ENCODE assay signal across 11 cellular contexts in the genomic region with DNA sequence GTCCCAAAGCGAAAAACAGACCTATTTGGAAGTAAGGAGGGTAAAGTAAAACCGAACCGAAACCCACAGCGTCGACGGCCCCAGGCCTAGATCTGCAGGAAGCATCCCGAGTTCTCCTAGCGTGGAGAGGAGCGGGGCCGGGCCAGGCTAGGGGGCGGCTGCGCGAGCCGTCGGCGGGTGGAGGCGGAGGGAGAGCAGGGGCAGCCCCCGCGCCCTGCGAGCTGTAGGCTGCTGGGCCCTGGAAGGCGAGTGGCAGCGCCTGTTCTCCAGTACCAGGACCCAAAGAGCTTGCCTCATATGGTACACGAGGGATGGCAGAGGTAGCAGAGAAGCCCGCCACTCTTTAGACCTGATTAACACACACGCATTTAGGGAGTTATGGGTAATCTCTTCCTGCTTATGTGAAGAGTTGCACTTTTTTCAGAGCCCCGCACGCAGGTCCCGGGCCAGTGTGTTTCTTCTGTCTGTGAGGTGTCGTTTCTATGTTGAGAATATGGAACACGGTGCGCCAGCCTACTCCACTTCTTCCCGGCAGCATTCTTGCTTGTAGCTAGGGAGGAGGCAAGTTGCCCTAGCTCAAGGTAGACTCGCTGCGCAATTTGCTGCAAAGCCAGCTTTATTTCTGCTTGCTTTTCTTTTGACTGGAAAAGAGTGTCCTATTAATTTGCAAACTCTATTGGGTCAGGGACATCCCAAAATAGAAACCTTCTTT.
A peak's percentile ranks its signal among the peaks of the same experiment; 100 is the strongest.
DNase-seq lines count a peak whose midpoint lies in the region; ATAC-seq and TF ChIP-seq lines count a peak whose summit lies in the region.
"Had no signal": no experiment of that assay in that cellular context is flagged by ENCODE, and none has a peak within 500 bp of the region (broad histone marks: within the 10 kb centered on the region; RNA-seq: fewer than 3 reads in every experiment).

No MANE protein-coding gene starts in this region.

- no peaks in the 10 kb centered on the region for H3K36me3 ChIP-seq in breast epithelium
- H3K36me3 ChIP-seq in lower lobe of right lung: no peaks in the 10 kb centered on the region
- peaks cover 0 to 10% (median 0%) of the 10 kb centered on the region in 3 donors for H3K36me3 ChIP-seq in tibial nerve
- H3K36me3 ChIP-seq: gastrocnemius medialis had no signal

- no peaks in the 10 kb centered on the region for H3K27me3 Mint-ChIP-seq in MCF 10A (ENCODE audit: insufficient read depth, unreplicated experiment)

- H3K27me3 ChIP-seq in breast epithelium: no peaks in the 10 kb centered on the region
- peaks cover 9% of the 10 kb centered on the region for H3K27me3 ChIP-seq in lower lobe of right lung (ENCODE audit: low read depth)
- no peaks in the 10 kb centered on the region for H3K27me3 ChIP-seq in tibial nerve
- H3K27me3 ChIP-seq: gastrocnemius medialis had no signal

- no peak for TF ChIP-seq EP300 in tibial nerve (IDR thresholded peaks at IDR 0.05)

- no peaks in the 10 kb centered on the region for H3K9me3 ChIP-seq in breast epithelium
- no peaks in the 10 kb centered on the region for H3K9me3 ChIP-seq in lower lobe of right lung
- H3K9me3 ChIP-seq in tibial nerve: no peaks in the 10 kb centered on the region
- H3K9me3 ChIP-seq: gastrocnemius medialis had no signal

- intact Hi-C loops in breast epithelium (cut with DNase I; ENCODE audit: low total_unique reads): no loop called here
- intact Hi-C loops in MCF 10A (cut with micrococcal nuclease): no loop called here
- intact Hi-C loops in lower lobe of right lung (cut with DNase I): no loop called here

- 58 to 69% methylated on average over 20 to 34 of the region's 34 CpGs for WGBS in tibial nerve, 2 donors

- in situ Hi-C loops in astrocyte of the spinal cord (cut with HindIII; ENCODE audit: low sequenced_read_pairs): no loop called here

- peak in 1 of 2 donors; percentile 13 for ATAC-seq in lower lobe of right lung

- CTCF ChIA-PET in MCF 10A (lab: Yijun Ruan, JAX): interaction anchor here (1.8 kb wide), 1 partner anchor 13 kb away, joined by 5 read pairs; no protein-coding TSS in a partner anchor

- no peak overlapping the region for H3K4me3 Mint-ChIP-seq in MCF 10A (ENCODE audit: unreplicated experiment)

- peak overlapping the region; percentile 35 to 74 (median 53) for H3K4me3 ChIP-seq in breast epithelium
- H3K4me3 ChIP-seq in astrocyte of the spinal cord (ENCODE audit: low read depth, low read length): peak overlapping the region; percentile 35
- peak overlapping the region; percentile 54 for H3K4me3 ChIP-seq in lower lobe of right lung
- H3K4me3 ChIP-seq in tibial nerve: peak overlapping the region in 3 of 4 donors; percentile 22 to 59 (median 50)

- no peaks in the 10 kb centered on the region for H3K36me3 Mint-ChIP-seq in MCF 10A (ENCODE audit: insufficient read depth, unreplicated experiment)

- no peak for TF ChIP-seq POLR2A in breast epithelium (IDR thresholded peaks at IDR 0.05)
- TF ChIP-seq POLR2A in tibial nerve (IDR thresholded peaks at IDR 0.05): no peak

- H3K27ac ChIP-seq in breast epithelium (no peak overlapping the region), lower lobe of right lung (no peak overlapping the region), tibial nerve (peak overlapping the region in 1 of 4 donors; percentile 54)
- H3K27ac ChIP-seq: C4-2B, gastrocnemius medialis had no signal

- no peaks in the 10 kb centered on the region for H3K4me1 Mint-ChIP-seq in MCF 10A (ENCODE audit: insufficient read depth, unreplicated experiment)

- H3K27ac Mint-ChIP-seq in MCF 10A (ENCODE audit: low read depth, unreplicated experiment): no peak overlapping the region

- POLR2A ChIA-PET in MCF 10A (lab: Yijun Ruan, JAX): no interaction called here

- DNase-seq in breast epithelium (ENCODE audit: low spot score in 2 of 2): no peak
- no peak for DNase-seq in MCF 10A (ENCODE audit: unreplicated experiment)
- no peak for DNase-seq in astrocyte of the spinal cord (ENCODE audit: low read depth, low spot score)
- DNase-seq in lower lobe of right lung: no peak
- DNase-seq in tibial nerve (ENCODE audit: low spot score in 2 of 2): no peak
- no peak for DNase-seq in epidermal melanocyte (ENCODE audit: insufficient read length, low spot score)
- DNase-seq in NCI-H128 (lab: John Stamatoyannopoulos, UW; ENCODE audit: unreplicated experiment): no peak
- DNase-seq in activated CD4-positive, alpha-beta T cell treated with anti-CD3 and anti-CD28 coated beads for 4 hours: no peak
- DNase-seq: NCI-H1694 had no signal

- no peaks in the 10 kb centered on the region for H3K4me1 ChIP-seq in breast epithelium
- H3K4me1 ChIP-seq in lower lobe of right lung: peaks cover 7% of the 10 kb centered on the region
- H3K4me1 ChIP-seq in tibial nerve: peaks cover 0 to 13% (median 6%) of the 10 kb centered on the region in 4 donors

- no peaks in the 10 kb centered on the region for H3K9me3 Mint-ChIP-seq in MCF 10A (ENCODE audit: unreplicated experiment)

- TF ChIP-seq CTCF in breast epithelium (IDR thresholded peaks at IDR 0.05): no peak
- no peak for TF ChIP-seq CTCF in MCF 10A (IDR thresholded peaks at IDR 0.05; ENCODE audit: unreplicated experiment)
- no peak for TF ChIP-seq CTCF in astrocyte of the spinal cord (IDR thresholded peaks at IDR 0.05; ENCODE audit: low read depth, low read length)
- TF ChIP-seq CTCF in lower lobe of right lung (IDR thresholded peaks at IDR 0.05): no peak
- TF ChIP-seq CTCF in tibial nerve (IDR thresholded peaks at IDR 0.05): no peak

- BruUV-seq in MCF 10A (replicated peaks; lab: Mats Ljungman, UMichigan): no TSS peak
